ENCODE assay signal across 13 cellular contexts in the genomic region with DNA sequence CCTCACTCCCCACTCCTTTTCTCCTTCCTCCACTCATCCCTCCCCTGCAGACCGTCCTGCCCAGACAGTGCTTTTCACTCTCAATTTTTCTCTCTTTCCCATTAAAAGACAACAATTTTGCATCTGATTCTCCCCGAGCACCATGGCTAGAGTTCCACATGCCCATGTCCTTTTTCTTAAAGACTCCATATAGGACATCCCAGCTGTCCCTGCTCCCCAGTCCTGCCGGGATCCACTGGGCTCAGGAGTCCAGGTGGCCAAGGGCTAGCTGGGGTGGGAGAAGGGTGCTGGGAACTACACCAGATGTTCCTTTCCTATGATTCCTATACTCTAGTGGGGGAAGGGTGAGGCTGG. TPM values are rescaled to one million over a fixed set of nuclear protein-coding genes. Genes with fewer than 3 reads are reported as not detected.
DNase-seq lines count a peak whose midpoint lies in the region; TF ChIP-seq lines count a peak whose summit lies in the region.
"Had no signal": no experiment of that assay in that cellular context is flagged by ENCODE, and none has a peak within 500 bp of the region (broad histone marks: within the 10 kb centered on the region; RNA-seq: fewer than 3 reads in every experiment).

No MANE protein-coding gene starts in this region.

- peak overlapping the region; percentile 79 for H3K27ac ChIP-seq in GM23248
- H3K27ac ChIP-seq in muscle layer of colon (ENCODE audit: low read depth, low read length) = peak overlapping the region; percentile 68

- TF ChIP-seq CTCF in CD14-positive monocyte (IDR thresholded peaks at IDR 0.05) = no peak

- no peaks in the 10 kb centered on the region for H3K27me3 ChIP-seq in GM23248 (replicated peaks; ENCODE audit: insufficient read depth)
- H3K27me3 ChIP-seq in muscle layer of colon (ENCODE audit: control insufficient read depth in 1 of 2, insufficient read depth in 2 of 2, low read length in 2 of 2) = no peaks in the 10 kb centered on the region
- H3K27me3 ChIP-seq: right atrium auricular region had no signal

- H3K79me2 ChIP-seq in GM23248 (ENCODE audit: insufficient read depth) = no peaks in the 10 kb centered on the region

- in situ Hi-C loops in GM23248 (cut with MboI) = no loop called here

- peaks cover 0 to 2% of the 10 kb centered on the region in 2 donors for H3K36me3 Mint-ChIP-seq in CD14-positive monocyte
- H3K36me3 Mint-ChIP-seq in activated naive CD8-positive, alpha-beta T cell treated with anti-CD3 and anti-CD28 coated beads for 36 hours = no peaks in the 10 kb centered on the region

- H4K20me1 ChIP-seq in GM23248 (ENCODE audit: insufficient read depth) = no peaks in the 10 kb centered on the region

- WGBS in GM23248 (ENCODE audit: low coverage in 1 of 2, low lambda C conversion rate in 2 of 2, missing lambda C conversion rate in 2 of 2), 2 experiments = 64 to 67% methylated on average over 3 of the region's 3 CpGs

- H3K9me3 Mint-ChIP-seq in CD14-positive monocyte = no peaks in the 10 kb centered on the region
- no peaks in the 10 kb centered on the region for H3K9me3 Mint-ChIP-seq in activated naive CD8-positive, alpha-beta T cell treated with anti-CD3 and anti-CD28 coated beads for 36 hours
- H3K9me3 Mint-ChIP-seq: neural crest cell had no signal

- intact Hi-C loops in CD14-positive monocyte (cut with micrococcal nuclease) = no loop called here

- no peak overlapping the region for H2AFZ ChIP-seq in GM23248

- H3K9me2 ChIP-seq in GM23248 (ENCODE audit: insufficient read depth) = no peaks in the 10 kb centered on the region

- H3K9ac ChIP-seq in GM23248 = peak overlapping the region; percentile 60
- no peak overlapping the region for H3K9ac ChIP-seq in muscle layer of colon (ENCODE audit: low read length)

- peaks cover 38% of the 10 kb centered on the region for H3K4me1 Mint-ChIP-seq in CD14-positive monocyte
- peaks cover 28% of the 10 kb centered on the region for H3K4me1 Mint-ChIP-seq in activated naive CD8-positive, alpha-beta T cell treated with anti-CD3 and anti-CD28 coated beads for 36 hours

- H3K4me1 ChIP-seq in GM23248 (ENCODE audit: insufficient read depth) = peaks cover 36% of the 10 kb centered on the region
- H3K4me1 ChIP-seq in muscle layer of colon (ENCODE audit: insufficient read depth, low read length) = peaks cover 66% of the 10 kb centered on the region

- H3K27ac Mint-ChIP-seq in CD14-positive monocyte = peak overlapping the region; percentile 20 to 88 (median 70)
- peak overlapping the region; percentile 95 for H3K27ac Mint-ChIP-seq in activated naive CD8-positive, alpha-beta T cell treated with anti-CD3 and anti-CD28 coated beads for 36 hours

- peak overlapping the region; percentile 37 for H3K4me3 ChIP-seq in GM23248
- no peak overlapping the region for H3K4me3 ChIP-seq in muscle layer of colon (ENCODE audit: low read depth in 1 of 2, low read length in 2 of 2)
- H3K4me3 ChIP-seq: right atrium auricular region had no signal

- H3K27me3 Mint-ChIP-seq in CD14-positive monocyte (ENCODE audit: low read depth in 3 of 3) = peaks cover 2 to 11% (median 4%) of the 10 kb centered on the region in 3 donors
- peaks cover 6% of the 10 kb centered on the region for H3K27me3 Mint-ChIP-seq in activated naive CD8-positive, alpha-beta T cell treated with anti-CD3 and anti-CD28 coated beads for 36 hours

- no peaks in the 10 kb centered on the region for H3K9me3 ChIP-seq in GM23248 (ENCODE audit: low read depth)
- no peaks in the 10 kb centered on the region for H3K9me3 ChIP-seq in muscle layer of colon (ENCODE audit: low read length)
- H3K9me3 ChIP-seq: right atrium auricular region had no signal

- H3F3A ChIP-seq in GM23248 (ENCODE audit: insufficient read depth) = peaks cover 17% of the 10 kb centered on the region

- peak overlapping the region; percentile 81 for H3K4me2 ChIP-seq in GM23248 (ENCODE audit: unreplicated experiment)

- no peaks in the 10 kb centered on the region for H3K36me3 ChIP-seq in GM23248 (ENCODE audit: low read depth)
- H3K36me3 ChIP-seq in muscle layer of colon (ENCODE audit: insufficient read depth, low read length) = no peaks in the 10 kb centered on the region
- H3K36me3 ChIP-seq: right atrium auricular region had no signal

- DNase-seq in CD14-positive monocyte (ENCODE audit: low spot score) (no peak), GM23248 (no peak), NCI-H1694 treated with DMSO at 0.1 percent for 48 hours (lab: John Stamatoyannopoulos, UW) (no peak), EL (no peak), amniotic stem cell (lab: John Stamatoyannopoulos, UW) (no peak)
- DNase-seq in activated naive CD8-positive, alpha-beta T cell treated with anti-CD3 and anti-CD28 coated beads for 36 hours = no peak
- no peak for DNase-seq in stimulated activated CD4-positive, alpha-beta T cell treated with anti-CD3 and anti-CD28 coated beads, Interleukin-4, amount 100 ng/mL, for 24 hours
- DNase-seq: cerebellar nuclear complex, left ventricle myocardium superior, SW 1271 had no signal

- H3K4me3 Mint-ChIP-seq in CD14-positive monocyte = peak overlapping the region in 1 of 2 donors; percentile 67
- H3K4me3 Mint-ChIP-seq in activated naive CD8-positive, alpha-beta T cell treated with anti-CD3 and anti-CD28 coated beads for 36 hours = peak overlapping the region; percentile 40
- H3K4me3 Mint-ChIP-seq: neural crest cell had no signal

RNA-seq across cellular contexts. Expression of gene RMDN2, which starts 52.9 kb away (rescaled TPM):
- 10 to 100 TPM; 10.7 to 14.3 TPM for polyA plus RNA-seq in CD14-positive monocyte
- total RNA-seq in GM23248 (2014; rRNA removed; shearing (Covaris generic)) = 2.5 and 5.8 TPM in 2 replicates
- polyA plus RNA-seq in GM23248 (2016; fragmentation: Nextera tagmentation; extraction: Ambion mirVana) = 9.3 and 11.1 TPM in 2 replicates
- 1 to 10 TPM; 2.8 to 3.2 TPM for total RNA-seq in activated naive CD8-positive, alpha-beta T cell treated with anti-CD3 and anti-CD28 coated beads for 36 hours
